Comparison of ENCODE assay signal across 1 cellular context in the genomic region with DNA sequence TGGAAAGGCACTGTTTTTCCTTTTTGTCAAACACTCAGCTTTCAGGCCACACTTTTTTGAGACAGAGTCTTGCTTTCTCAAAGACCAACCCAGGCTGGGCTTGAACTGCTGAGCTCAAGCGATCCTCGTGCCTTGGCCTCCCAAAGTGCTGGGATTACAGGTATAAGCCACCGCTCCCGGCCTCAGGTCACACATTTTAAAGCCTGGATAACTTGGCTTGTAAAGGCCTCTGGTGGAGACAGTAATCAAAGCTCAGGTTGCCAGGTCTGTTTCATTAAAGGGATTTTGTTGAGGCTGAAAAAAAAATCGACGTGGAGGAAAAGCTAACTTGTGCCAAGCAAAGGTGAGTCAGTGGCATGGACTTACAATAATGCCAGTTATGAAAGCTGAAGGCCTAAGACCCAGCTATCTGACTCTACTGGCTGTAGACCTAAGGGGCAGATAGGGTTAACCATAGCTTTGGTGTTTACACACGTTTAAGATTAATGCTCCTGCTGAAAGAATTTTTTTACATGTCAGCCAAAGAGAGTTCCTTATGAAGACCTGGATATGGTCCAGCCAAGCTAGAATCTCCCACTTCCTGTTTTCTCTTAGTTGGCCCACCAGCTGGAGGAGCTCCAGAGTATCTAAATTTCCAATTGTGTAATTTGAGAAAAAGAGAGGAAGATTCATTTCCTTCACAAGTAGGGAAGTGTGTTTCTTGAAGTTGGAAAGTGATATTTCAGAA.
A peak's percentile ranks its signal among the peaks of the same experiment; 100 is the strongest.
TF ChIP-seq lines count a peak whose summit lies in the region.

No MANE protein-coding gene starts in this region.

TF ChIP-seq in HepG2, 621 proteins besides CTCF, POLR2A, EP300 and RAD21 (continued from another document and continues in another):
- TF ChIP-seq, protein P1, sequence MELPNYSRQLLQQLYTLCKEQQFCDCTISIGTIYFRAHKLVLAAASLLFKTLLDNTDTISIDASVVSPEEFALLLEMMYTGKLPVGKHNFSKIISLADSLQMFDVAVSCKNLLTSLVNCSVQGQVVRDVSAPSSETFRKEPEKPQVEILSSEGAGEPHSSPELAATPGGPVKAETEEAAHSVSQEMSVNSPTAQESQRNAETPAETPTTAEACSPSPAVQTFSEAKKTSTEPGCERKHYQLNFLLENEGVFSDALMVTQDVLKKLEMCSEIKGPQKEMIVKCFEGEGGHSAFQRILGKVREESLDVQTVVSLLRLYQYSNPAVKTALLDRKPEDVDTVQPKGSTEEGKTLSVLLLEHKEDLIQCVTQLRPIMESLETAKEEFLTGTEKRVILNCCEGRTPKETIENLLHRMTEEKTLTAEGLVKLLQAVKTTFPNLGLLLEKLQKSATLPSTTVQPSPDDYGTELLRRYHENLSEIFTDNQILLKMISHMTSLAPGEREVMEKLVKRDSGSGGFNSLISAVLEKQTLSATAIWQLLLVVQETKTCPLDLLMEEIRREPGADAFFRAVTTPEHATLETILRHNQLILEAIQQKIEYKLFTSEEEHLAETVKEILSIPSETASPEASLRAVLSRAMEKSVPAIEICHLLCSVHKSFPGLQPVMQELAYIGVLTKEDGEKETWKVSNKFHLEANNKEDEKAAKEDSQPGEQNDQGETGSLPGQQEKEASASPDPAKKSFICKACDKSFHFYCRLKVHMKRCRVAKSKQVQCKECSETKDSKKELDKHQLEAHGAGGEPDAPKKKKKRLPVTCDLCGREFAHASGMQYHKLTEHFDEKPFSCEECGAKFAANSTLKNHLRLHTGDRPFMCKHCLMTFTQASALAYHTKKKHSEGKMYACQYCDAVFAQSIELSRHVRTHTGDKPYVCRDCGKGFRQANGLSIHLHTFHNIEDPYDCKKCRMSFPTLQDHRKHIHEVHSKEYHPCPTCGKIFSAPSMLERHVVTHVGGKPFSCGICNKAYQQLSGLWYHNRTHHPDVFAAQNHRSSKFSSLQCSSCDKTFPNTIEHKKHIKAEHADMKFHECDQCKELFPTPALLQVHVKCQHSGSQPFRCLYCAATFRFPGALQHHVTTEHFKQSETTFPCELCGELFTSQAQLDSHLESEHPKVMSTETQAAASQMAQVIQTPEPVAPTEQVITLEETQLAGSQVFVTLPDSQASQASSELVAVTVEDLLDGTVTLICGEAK (IDR thresholded peaks at IDR 0.05), result no peak
- TF ChIP-seq, protein P1 (CRISPR knock-in tag; IDR thresholded peaks at IDR 0.05), result no peak
- TF ChIP-seq KAT7 (CRISPR knock-in tag; IDR thresholded peaks at IDR 0.05; ENCODE audit: borderline replicate concordance) (peak; percentile 48; the same call in 1 of the 2 replicates), HOXA7 (CRISPR knock-in tag; IDR thresholded peaks at IDR 0.05) (no peak), NFE2L2 (IDR thresholded peaks at IDR 0.05; ENCODE audit: low read length) (no peak), DNMT1 (CRISPR knock-in tag; IDR thresholded peaks at IDR 0.05) (no peak), CAMTA2 (CRISPR knock-in tag; IDR thresholded peaks at IDR 0.05; ENCODE audit: borderline replicate concordance) (no peak), ZNF746 (CRISPR knock-in tag; IDR thresholded peaks at IDR 0.05) (no peak), RFX3 (CRISPR knock-in tag; IDR thresholded peaks at IDR 0.05) (no peak), PHF20 (CRISPR knock-in tag; IDR thresholded peaks at IDR 0.05) (no peak), JDP2 (CRISPR knock-in tag; IDR thresholded peaks at IDR 0.05; ENCODE audit: borderline replicate concordance) (no peak), NR2F1 (CRISPR knock-in tag; IDR thresholded peaks at IDR 0.05) (no peak), RCOR2 (CRISPR knock-in tag; IDR thresholded peaks at IDR 0.05) (no peak), SP140L (CRISPR knock-in tag; IDR thresholded peaks at IDR 0.05; ENCODE audit: borderline replicate concordance) (peak; percentile 83; the same call in 1 of the 2 replicates), ZNF329 (CRISPR knock-in tag; IDR thresholded peaks at IDR 0.05; ENCODE audit: low read depth) (no peak), MATR3 (CRISPR knock-in tag; IDR thresholded peaks at IDR 0.05) (no peak), ZNF605 (CRISPR knock-in tag; IDR thresholded peaks at IDR 0.05) (peak; percentile 23; the same call in 1 of the 2 replicates), ZNF672 (CRISPR knock-in tag; IDR thresholded peaks at IDR 0.05) (no peak), ZNF709 (CRISPR knock-in tag; IDR thresholded peaks at IDR 0.05) (no peak), NFKB2 (CRISPR knock-in tag; IDR thresholded peaks at IDR 0.05; ENCODE audit: borderline replicate concordance) (no peak), ZNF782 (CRISPR knock-in tag; IDR thresholded peaks at IDR 0.05; ENCODE audit: borderline replicate concordance) (no peak), ZNF761 (CRISPR knock-in tag; conservative IDR thresholded peaks at IDR 0.05) (no peak)
- TF ChIP-seq, protein P2, sequence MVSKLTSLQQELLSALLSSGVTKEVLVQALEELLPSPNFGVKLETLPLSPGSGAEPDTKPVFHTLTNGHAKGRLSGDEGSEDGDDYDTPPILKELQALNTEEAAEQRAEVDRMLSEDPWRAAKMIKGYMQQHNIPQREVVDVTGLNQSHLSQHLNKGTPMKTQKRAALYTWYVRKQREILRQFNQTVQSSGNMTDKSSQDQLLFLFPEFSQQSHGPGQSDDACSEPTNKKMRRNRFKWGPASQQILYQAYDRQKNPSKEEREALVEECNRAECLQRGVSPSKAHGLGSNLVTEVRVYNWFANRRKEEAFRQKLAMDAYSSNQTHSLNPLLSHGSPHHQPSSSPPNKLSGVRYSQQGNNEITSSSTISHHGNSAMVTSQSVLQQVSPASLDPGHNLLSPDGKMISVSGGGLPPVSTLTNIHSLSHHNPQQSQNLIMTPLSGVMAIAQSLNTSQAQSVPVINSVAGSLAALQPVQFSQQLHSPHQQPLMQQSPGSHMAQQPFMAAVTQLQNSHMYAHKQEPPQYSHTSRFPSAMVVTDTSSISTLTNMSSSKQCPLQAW (CRISPR knock-in tag; IDR thresholded peaks at IDR 0.05), result no peak
- TF ChIP-seq, protein P3, sequence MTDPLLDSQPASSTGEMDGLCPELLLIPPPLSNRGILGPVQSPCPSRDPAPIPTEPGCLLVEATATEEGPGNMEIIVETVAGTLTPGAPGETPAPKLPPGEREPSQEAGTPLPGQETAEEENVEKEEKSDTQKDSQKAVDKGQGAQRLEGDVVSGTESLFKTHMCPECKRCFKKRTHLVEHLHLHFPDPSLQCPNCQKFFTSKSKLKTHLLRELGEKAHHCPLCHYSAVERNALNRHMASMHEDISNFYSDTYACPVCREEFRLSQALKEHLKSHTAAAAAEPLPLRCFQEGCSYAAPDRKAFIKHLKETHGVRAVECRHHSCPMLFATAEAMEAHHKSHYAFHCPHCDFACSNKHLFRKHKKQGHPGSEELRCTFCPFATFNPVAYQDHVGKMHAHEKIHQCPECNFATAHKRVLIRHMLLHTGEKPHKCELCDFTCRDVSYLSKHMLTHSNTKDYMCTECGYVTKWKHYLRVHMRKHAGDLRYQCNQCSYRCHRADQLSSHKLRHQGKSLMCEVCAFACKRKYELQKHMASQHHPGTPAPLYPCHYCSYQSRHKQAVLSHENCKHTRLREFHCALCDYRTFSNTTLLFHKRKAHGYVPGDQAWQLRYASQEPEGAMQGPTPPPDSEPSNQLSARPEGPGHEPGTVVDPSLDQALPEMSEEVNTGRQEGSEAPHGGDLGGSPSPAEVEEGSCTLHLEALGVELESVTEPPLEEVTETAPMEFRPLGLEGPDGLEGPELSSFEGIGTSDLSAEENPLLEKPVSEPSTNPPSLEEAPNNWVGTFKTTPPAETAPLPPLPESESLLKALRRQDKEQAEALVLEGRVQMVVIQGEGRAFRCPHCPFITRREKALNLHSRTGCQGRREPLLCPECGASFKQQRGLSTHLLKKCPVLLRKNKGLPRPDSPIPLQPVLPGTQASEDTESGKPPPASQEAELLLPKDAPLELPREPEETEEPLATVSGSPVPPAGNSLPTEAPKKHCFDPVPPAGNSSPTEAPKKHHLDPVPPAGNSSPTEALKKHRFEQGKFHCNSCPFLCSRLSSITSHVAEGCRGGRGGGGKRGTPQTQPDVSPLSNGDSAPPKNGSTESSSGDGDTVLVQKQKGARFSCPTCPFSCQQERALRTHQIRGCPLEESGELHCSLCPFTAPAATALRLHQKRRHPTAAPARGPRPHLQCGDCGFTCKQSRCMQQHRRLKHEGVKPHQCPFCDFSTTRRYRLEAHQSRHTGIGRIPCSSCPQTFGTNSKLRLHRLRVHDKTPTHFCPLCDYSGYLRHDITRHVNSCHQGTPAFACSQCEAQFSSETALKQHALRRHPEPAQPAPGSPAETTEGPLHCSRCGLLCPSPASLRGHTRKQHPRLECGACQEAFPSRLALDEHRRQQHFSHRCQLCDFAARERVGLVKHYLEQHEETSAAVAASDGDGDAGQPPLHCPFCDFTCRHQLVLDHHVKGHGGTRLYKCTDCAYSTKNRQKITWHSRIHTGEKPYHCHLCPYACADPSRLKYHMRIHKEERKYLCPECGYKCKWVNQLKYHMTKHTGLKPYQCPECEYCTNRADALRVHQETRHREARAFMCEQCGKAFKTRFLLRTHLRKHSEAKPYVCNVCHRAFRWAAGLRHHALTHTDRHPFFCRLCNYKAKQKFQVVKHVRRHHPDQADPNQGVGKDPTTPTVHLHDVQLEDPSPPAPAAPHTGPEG (CRISPR knock-in tag; IDR thresholded peaks at IDR 0.05), result no peak
- TF ChIP-seq, protein P4, sequence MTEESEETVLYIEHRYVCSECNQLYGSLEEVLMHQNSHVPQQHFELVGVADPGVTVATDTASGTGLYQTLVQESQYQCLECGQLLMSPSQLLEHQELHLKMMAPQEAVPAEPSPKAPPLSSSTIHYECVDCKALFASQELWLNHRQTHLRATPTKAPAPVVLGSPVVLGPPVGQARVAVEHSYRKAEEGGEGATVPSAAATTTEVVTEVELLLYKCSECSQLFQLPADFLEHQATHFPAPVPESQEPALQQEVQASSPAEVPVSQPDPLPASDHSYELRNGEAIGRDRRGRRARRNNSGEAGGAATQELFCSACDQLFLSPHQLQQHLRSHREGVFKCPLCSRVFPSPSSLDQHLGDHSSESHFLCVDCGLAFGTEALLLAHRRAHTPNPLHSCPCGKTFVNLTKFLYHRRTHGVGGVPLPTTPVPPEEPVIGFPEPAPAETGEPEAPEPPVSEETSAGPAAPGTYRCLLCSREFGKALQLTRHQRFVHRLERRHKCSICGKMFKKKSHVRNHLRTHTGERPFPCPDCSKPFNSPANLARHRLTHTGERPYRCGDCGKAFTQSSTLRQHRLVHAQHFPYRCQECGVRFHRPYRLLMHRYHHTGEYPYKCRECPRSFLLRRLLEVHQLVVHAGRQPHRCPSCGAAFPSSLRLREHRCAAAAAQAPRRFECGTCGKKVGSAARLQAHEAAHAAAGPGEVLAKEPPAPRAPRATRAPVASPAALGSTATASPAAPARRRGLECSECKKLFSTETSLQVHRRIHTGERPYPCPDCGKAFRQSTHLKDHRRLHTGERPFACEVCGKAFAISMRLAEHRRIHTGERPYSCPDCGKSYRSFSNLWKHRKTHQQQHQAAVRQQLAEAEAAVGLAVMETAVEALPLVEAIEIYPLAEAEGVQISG (CRISPR knock-in tag; IDR thresholded peaks at IDR 0.05), result no peak
- TF ChIP-seq, protein P5, sequence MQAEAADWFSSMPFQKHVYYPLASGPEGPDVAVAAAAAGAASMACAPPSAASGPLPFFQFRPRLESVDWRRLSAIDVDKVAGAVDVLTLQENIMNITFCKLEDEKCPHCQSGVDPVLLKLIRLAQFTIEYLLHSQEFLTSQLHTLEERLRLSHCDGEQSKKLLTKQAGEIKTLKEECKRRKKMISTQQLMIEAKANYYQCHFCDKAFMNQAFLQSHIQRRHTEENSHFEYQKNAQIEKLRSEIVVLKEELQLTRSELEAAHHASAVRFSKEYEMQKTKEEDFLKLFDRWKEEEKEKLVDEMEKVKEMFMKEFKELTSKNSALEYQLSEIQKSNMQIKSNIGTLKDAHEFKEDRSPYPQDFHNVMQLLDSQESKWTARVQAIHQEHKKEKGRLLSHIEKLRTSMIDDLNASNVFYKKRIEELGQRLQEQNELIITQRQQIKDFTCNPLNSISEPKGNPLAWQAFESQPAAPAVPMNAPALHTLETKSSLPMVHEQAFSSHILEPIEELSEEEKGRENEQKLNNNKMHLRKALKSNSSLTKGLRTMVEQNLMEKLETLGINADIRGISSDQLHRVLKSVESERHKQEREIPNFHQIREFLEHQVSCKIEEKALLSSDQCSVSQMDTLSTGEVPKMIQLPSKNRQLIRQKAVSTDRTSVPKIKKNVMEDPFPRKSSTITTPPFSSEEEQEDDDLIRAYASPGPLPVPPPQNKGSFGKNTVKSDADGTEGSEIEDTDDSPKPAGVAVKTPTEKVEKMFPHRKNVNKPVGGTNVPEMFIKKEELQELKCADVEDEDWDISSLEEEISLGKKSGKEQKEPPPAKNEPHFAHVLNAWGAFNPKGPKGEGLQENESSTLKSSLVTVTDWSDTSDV (CRISPR knock-in tag; IDR thresholded peaks at IDR 0.05), result no peak
- TF ChIP-seq, protein P6, sequence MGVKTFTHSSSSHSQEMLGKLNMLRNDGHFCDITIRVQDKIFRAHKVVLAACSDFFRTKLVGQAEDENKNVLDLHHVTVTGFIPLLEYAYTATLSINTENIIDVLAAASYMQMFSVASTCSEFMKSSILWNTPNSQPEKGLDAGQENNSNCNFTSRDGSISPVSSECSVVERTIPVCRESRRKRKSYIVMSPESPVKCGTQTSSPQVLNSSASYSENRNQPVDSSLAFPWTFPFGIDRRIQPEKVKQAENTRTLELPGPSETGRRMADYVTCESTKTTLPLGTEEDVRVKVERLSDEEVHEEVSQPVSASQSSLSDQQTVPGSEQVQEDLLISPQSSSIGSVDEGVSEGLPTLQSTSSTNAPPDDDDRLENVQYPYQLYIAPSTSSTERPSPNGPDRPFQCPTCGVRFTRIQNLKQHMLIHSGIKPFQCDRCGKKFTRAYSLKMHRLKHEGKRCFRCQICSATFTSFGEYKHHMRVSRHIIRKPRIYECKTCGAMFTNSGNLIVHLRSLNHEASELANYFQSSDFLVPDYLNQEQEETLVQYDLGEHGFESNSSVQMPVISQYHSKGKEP (CRISPR knock-in tag; IDR thresholded peaks at IDR 0.05), result no peak
